1 cellular context compared by ENCODE assay signal in genomic region chr15:55587321-55588069, GRCh38.
A peak's percentile ranks its signal among the peaks of the same experiment; 100 is the strongest.
TF ChIP-seq lines count a peak whose summit lies in the region.

No MANE protein-coding gene starts in this region.

TF ChIP-seq in HepG2, 621 proteins besides CTCF, POLR2A, EP300 and RAD21 (continued from another document):
- TF ChIP-seq ZNF121 (CRISPR knock-in tag; IDR thresholded peaks at IDR 0.05) = no peak
- TF ChIP-seq E2F5 (CRISPR knock-in tag; conservative IDR thresholded peaks at IDR 0.05) = 0 out of 2 replicates have a peak, but pooled peaks have one; percentile 19
- no peak for TF ChIP-seq MLLT10 (CRISPR knock-in tag; IDR thresholded peaks at IDR 0.05)
- peak; percentile 65 for TF ChIP-seq ASH2L (IDR thresholded peaks at IDR 0.05; ENCODE audit: insufficient read length, low read depth, low read length)
- peak; percentile 33; the same call in 1 of the 2 replicates for TF ChIP-seq PHF8 (CRISPR knock-in tag; IDR thresholded peaks at IDR 0.05)
- TF ChIP-seq TFDP2 (CRISPR knock-in tag; IDR thresholded peaks at IDR 0.05) = no peak; the same call in 1 of the 2 replicates
- TF ChIP-seq MTF2 (CRISPR knock-in tag; IDR thresholded peaks at IDR 0.05; ENCODE audit: borderline replicate concordance) = no peak
- no peak for TF ChIP-seq TBX3 (IDR thresholded peaks at IDR 0.05; ENCODE audit: borderline replicate concordance)
- peak; percentile 27 for TF ChIP-seq HNRNPLL (IDR thresholded peaks at IDR 0.05; ENCODE audit: low read depth, low read length, poor library complexity, severe bottlenecking)
- TF ChIP-seq MED1 (CRISPR knock-in tag; IDR thresholded peaks at IDR 0.05) = no peak
- 0 out of 2 replicates have a peak, but pooled peaks have one; percentile 20 for TF ChIP-seq DMAP1 (CRISPR knock-in tag; IDR thresholded peaks at IDR 0.05)
- peak; percentile 66 for TF ChIP-seq SP5 (CRISPR knock-in tag; IDR thresholded peaks at IDR 0.05; ENCODE audit: borderline replicate concordance, low read depth)
- 0 out of 2 replicates have a peak, but pooled peaks have one; percentile 44 for TF ChIP-seq RFXAP (CRISPR knock-in tag; IDR thresholded peaks at IDR 0.05; ENCODE audit: borderline replicate concordance)
- 0 out of 2 replicates have a peak, but pooled peaks have one; percentile 38 for TF ChIP-seq ZNF749 (CRISPR knock-in tag; IDR thresholded peaks at IDR 0.05; ENCODE audit: borderline replicate concordance)
- TF ChIP-seq THAP9 (CRISPR knock-in tag; IDR thresholded peaks at IDR 0.05; ENCODE audit: borderline replicate concordance) = no peak
- TF ChIP-seq NR2F6 (IDR thresholded peaks at IDR 0.05) = no peak
- no peak for TF ChIP-seq NR2F6 (CRISPR knock-in tag; IDR thresholded peaks at IDR 0.05)
- 0 out of 2 replicates have a peak, but pooled peaks have one; percentile 36 for TF ChIP-seq ZSCAN21 (CRISPR knock-in tag; IDR thresholded peaks at IDR 0.05; ENCODE audit: borderline replicate concordance)
- TF ChIP-seq ATF7 (IDR thresholded peaks at IDR 0.05) = no peak
- no peak for TF ChIP-seq ATF7 (CRISPR knock-in tag; IDR thresholded peaks at IDR 0.05)
- TF ChIP-seq ADNP (CRISPR knock-in tag; IDR thresholded peaks at IDR 0.05) = no peak
- no peak for TF ChIP-seq ZBTB37 (CRISPR knock-in tag; IDR thresholded peaks at IDR 0.05)
- TF ChIP-seq ZBTB10 (CRISPR knock-in tag; IDR thresholded peaks at IDR 0.05; ENCODE audit: borderline replicate concordance) = 0 out of 2 replicates have a peak, but pooled peaks have one; percentile 64
- TF ChIP-seq CHD2 (IDR thresholded peaks at IDR 0.05; ENCODE audit: low read depth, low read length) = no peak
- 0 out of 2 replicates have a peak, but pooled peaks have one; percentile 40 for TF ChIP-seq NR0B2 (CRISPR knock-in tag; IDR thresholded peaks at IDR 0.05)
- TF ChIP-seq KMT2B (CRISPR knock-in tag; IDR thresholded peaks at IDR 0.05) = 0 out of 2 replicates have a peak, but pooled peaks have one; percentile 23
- no peak for TF ChIP-seq IKZF4 (CRISPR knock-in tag; IDR thresholded peaks at IDR 0.05; ENCODE audit: borderline replicate concordance, low read depth, not compliant biosample characterization)
TF ChIP-seq in HepG2: peak in this region for 34.
